ENCODE assay signal across 9 cellular contexts in genomic region chr2:159922563-159922962, GRCh38. TPM values are rescaled to one million over a fixed set of nuclear protein-coding genes. Genes with fewer than 3 reads are reported as not detected.
A peak's percentile ranks its signal among the peaks of the same experiment; 100 is the strongest.
DNase-seq lines count a peak whose midpoint lies in the region; ATAC-seq and TF ChIP-seq lines count a peak whose summit lies in the region.
"Had no signal": no experiment of that assay in that cellular context is flagged by ENCODE, and none has a peak within 500 bp of the region (broad histone marks: within the 10 kb centered on the region; RNA-seq: fewer than 3 reads in every experiment).

No MANE protein-coding gene starts in this region.

- no peak for TF ChIP-seq CTCF in fibroblast of villous mesenchyme (IDR thresholded peaks at IDR 0.05; ENCODE audit: insufficient read depth, low read depth, low read length)
- TF ChIP-seq CTCF in gastroesophageal sphincter (IDR thresholded peaks at IDR 0.05): no peak

- DNase-seq in fibroblast of villous mesenchyme (ENCODE audit: low read depth): peak; percentile 53
- no peak for DNase-seq in Ammon's horn (ENCODE audit: low spot score)
- DNase-seq in glomerular visceral epithelial cell (ENCODE audit: extremely low spot score): no peak
- DNase-seq: HFFc6, NCI-H1436 treated with DMSO at 0.1 percent for 48 hours had no signal

- ATAC-seq in GM18870 (IDR thresholded peaks at IDR 0.05; ENCODE audit: unreplicated experiment): peak; percentile 76
- ATAC-seq in GM21529 (IDR thresholded peaks at IDR 0.05; ENCODE audit: unreplicated experiment): peak; percentile 65
- ATAC-seq in HG03139 (IDR thresholded peaks at IDR 0.05; ENCODE audit: unreplicated experiment): peak; percentile 49
- ATAC-seq in gastroesophageal sphincter: no peak

- no peaks in the 10 kb centered on the region for H3K4me1 ChIP-seq in gastroesophageal sphincter

- no peak for TF ChIP-seq POLR2A in gastroesophageal sphincter (IDR thresholded peaks at IDR 0.05)

- no peaks in the 10 kb centered on the region for H3K36me3 ChIP-seq in gastroesophageal sphincter

- H3K9me3 ChIP-seq in gastroesophageal sphincter: no peaks in the 10 kb centered on the region

- no peak for TF ChIP-seq EP300 in gastroesophageal sphincter (IDR thresholded peaks at IDR 0.05)

- WGBS in gastroesophageal sphincter (ENCODE audit: low coverage in 1 of 2), 2 donors: 88 to 97% methylated on average over 2 of the region's 2 CpGs

- peaks cover 38% of the 10 kb centered on the region for H3K27me3 ChIP-seq in gastroesophageal sphincter

- H3K27ac ChIP-seq in gastroesophageal sphincter: no peak overlapping the region

- H3K4me3 ChIP-seq in fibroblast of villous mesenchyme (ENCODE audit: low read depth, low read length) (no peak overlapping the region), gastroesophageal sphincter (no peak overlapping the region)

RNA-seq across cellular contexts. Expression of gene LY75, which starts 18.0 kb away (rescaled TPM):
- 0.64 and 0.86 TPM in 2 replicates for total RNA-seq in fibroblast of villous mesenchyme
- total RNA-seq in gastroesophageal sphincter: 1 to 10 TPM in 2 of 4 donors, under 1 TPM in 2; 0.62 to 4.1 (median 1.6) TPM
- total RNA-seq: HFFc6 had no signal
